Comparison of ENCODE assay signal across 25 cellular contexts in genomic region chr20:57612436-57612835, GRCh38. TPM values are rescaled to one million over a fixed set of nuclear protein-coding genes. Genes with fewer than 3 reads are reported as not detected.
DNase-seq lines count a peak whose midpoint lies in the region; ATAC-seq, FAIRE-seq and TF ChIP-seq lines count a peak whose summit lies in the region.
"Had no signal": no experiment of that assay in that cellular context is flagged by ENCODE, and none has a peak within 500 bp of the region (broad histone marks: within the 10 kb centered on the region; RNA-seq: fewer than 3 reads in every experiment).

No MANE protein-coding gene starts in this region.

- H3K27ac ChIP-seq in body of pancreas (peak overlapping the region in 3 of 4 donors; percentile 2 to 46 (median 40)), pancreas (peak overlapping the region in 1 of 4 donors; percentile 28), OCI-LY7 (ENCODE audit: low read depth, low read length, poor library complexity, severe bottlenecking) (no peak overlapping the region)
- H3K27ac ChIP-seq: A549 had no signal

- TF ChIP-seq POLR2A in body of pancreas (IDR thresholded peaks at IDR 0.05) = no peak

- H3K4me2 ChIP-seq in OCI-LY7 (ENCODE audit: low read length) = no peak overlapping the region
- H3K4me2 ChIP-seq: A549 had no signal

- intact Hi-C loops in body of pancreas (cut with DNase I) (no loop called here), pancreas (cut with DNase I) (no loop called here), OCI-LY7 (cut with micrococcal nuclease; ENCODE audit: unreplicated experiment) (no loop called here)

- POLR2A ChIA-PET in HEK293T (lab: Yijun Ruan, JAX) (no interaction called here), OCI-LY7 (lab: Charles Lee) (interaction anchor here (1.8 kb wide), 1 partner anchor 11 kb away, joined by 4 read pairs; no protein-coding TSS in a partner anchor)

- no peak for FAIRE-seq in pancreas (lab: Jason Lieb, UNC)
- FAIRE-seq: A549, GM19239, H1 had no signal

- H3K27me3 ChIP-seq in BE2C = peaks cover 6% of the 10 kb centered on the region
- H3K27me3 ChIP-seq in body of pancreas = no peaks in the 10 kb centered on the region
- H3K27me3 ChIP-seq in pancreas = no peaks in the 10 kb centered on the region

- DNase-seq in BE2C = peak; percentile 1
- DNase-seq in HEK293T (ENCODE audit: extremely low spot score) = no peak
- no peak for DNase-seq in body of pancreas
- peak; percentile 32 for DNase-seq in left lobe of liver (ENCODE audit: low spot score)
- no peak for DNase-seq in NCI-H1694 treated with DMSO at 0.1 percent for 48 hours (lab: John Stamatoyannopoulos, UW)
- no peak for DNase-seq in pancreas
- no peak for DNase-seq in OCI-LY7 (ENCODE audit: low spot score)
- no peak for DNase-seq in NCI-H2029 (lab: John Stamatoyannopoulos, UW)
- DNase-seq: CD4-positive, CD25-positive, alpha-beta regulatory T cell; EL; GF-D8; NCI-H1105; NCI-H146; NCI-H2081; NCI-H2171 treated with DMSO at 0.1 percent for 48 hours; NCI-H524 treated with DMSO at 0.1 percent for 48 hours; NCI-H82; OCI-M1 had no signal

- no peak overlapping the region for H2AFZ ChIP-seq in OCI-LY7 (ENCODE audit: low read length)

- TF ChIP-seq CTCF in BE2C (IDR thresholded peaks at IDR 0.05; ENCODE audit: low read depth, low read length) = no peak
- no peak for TF ChIP-seq CTCF in body of pancreas (IDR thresholded peaks at IDR 0.05)
- no peak for TF ChIP-seq CTCF in pancreas (IDR thresholded peaks at IDR 0.05)
- TF ChIP-seq CTCF in OCI-LY7 (conservative IDR thresholded peaks at IDR 0.05; ENCODE audit: low read length) = no peak

- no peaks in the 10 kb centered on the region for H3K9me2 ChIP-seq in OCI-LY7 (ENCODE audit: insufficient read depth, low read length)

- H3K4me3 ChIP-seq in BE2C (ENCODE audit: low read depth, low read length) (no peak overlapping the region), body of pancreas (no peak overlapping the region), pancreas (no peak overlapping the region), OCI-LY7 (ENCODE audit: low read depth, low read length, poor library complexity, severe bottlenecking) (no peak overlapping the region)
- H3K4me3 ChIP-seq: A549 had no signal

- no peaks in the 10 kb centered on the region; the same call in 1 of the 2 replicates for H4K20me1 ChIP-seq in OCI-LY7 (ENCODE audit: insufficient read depth, low read length)

- no peaks in the 10 kb centered on the region for H3K4me1 ChIP-seq in BE2C
- no peaks in the 10 kb centered on the region for H3K4me1 ChIP-seq in body of pancreas
- H3K4me1 ChIP-seq in pancreas = no peaks in the 10 kb centered on the region
- H3K4me1 ChIP-seq in OCI-LY7 (ENCODE audit: insufficient read depth, low read length, poor library complexity, severe bottlenecking) = peaks cover 11% of the 10 kb centered on the region
- H3K4me1 ChIP-seq: A549 had no signal

- 66 to 70% methylated on average over 7 of the region's 7 CpGs for WGBS in body of pancreas, 2 donors
- WGBS in pancreas, 2 donors = 68 to 74% methylated on average over 7 of the region's 7 CpGs

- H3K79me2 ChIP-seq in OCI-LY7 (ENCODE audit: insufficient read depth, low read depth, low read length) = no peaks in the 10 kb centered on the region

- CTCF ChIA-PET in HEK293T (lab: Yijun Ruan, JAX) (no interaction called here), OCI-LY7 (lab: Charles Lee; ENCODE audit: unreplicated experiment) (no interaction called here)

- ATAC-seq in body of pancreas (peak; percentile 17), left lobe of liver (no peak), pancreas (no peak)
- ATAC-seq: A549 had no signal

- BruUV-seq in OCI-LY7 (replicated peaks; lab: Mats Ljungman, UMichigan) = no TSS peak

- no peaks in the 10 kb centered on the region for H3K9me3 ChIP-seq in BE2C
- H3K9me3 ChIP-seq in body of pancreas = no peaks in the 10 kb centered on the region
- H3K9me3 ChIP-seq in pancreas = no peaks in the 10 kb centered on the region
- H3K9me3 ChIP-seq in OCI-LY7 (ENCODE audit: low read length) = no peaks in the 10 kb centered on the region
- H3K9me3 ChIP-seq: A549 had no signal

- H3K36me3 ChIP-seq in BE2C = no peaks in the 10 kb centered on the region
- H3K36me3 ChIP-seq in body of pancreas (replicated peaks in 1 of 2; ENCODE audit: insufficient read depth in 1 of 2, low read depth in 2 of 2) = no peaks in the 10 kb centered on the region
- no peaks in the 10 kb centered on the region for H3K36me3 ChIP-seq in pancreas
- H3K36me3 ChIP-seq in OCI-LY7 (ENCODE audit: insufficient read depth, low read length) = no peaks in the 10 kb centered on the region

TF ChIP-seq in HEK293T, 16 proteins besides CTCF, POLR2A, EP300 and RAD21:
- TF ChIP-seq, protein P1, sequence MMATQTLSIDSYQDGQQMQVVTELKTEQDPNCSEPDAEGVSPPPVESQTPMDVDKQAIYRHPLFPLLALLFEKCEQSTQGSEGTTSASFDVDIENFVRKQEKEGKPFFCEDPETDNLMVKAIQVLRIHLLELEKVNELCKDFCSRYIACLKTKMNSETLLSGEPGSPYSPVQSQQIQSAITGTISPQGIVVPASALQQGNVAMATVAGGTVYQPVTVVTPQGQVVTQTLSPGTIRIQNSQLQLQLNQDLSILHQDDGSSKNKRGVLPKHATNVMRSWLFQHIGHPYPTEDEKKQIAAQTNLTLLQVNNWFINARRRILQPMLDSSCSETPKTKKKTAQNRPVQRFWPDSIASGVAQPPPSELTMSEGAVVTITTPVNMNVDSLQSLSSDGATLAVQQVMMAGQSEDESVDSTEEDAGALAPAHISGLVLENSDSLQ (IDR thresholded peaks at IDR 0.05) = 0 out of 2 replicates have a peak, but pooled peaks have one; percentile 15
- TF ChIP-seq ELF4 (IDR thresholded peaks at IDR 0.05) = no peak

RNA-seq across cellular contexts. Expression of gene ZBP1, which starts 7.8 kb away (rescaled TPM):
- not detected for polyA plus RNA-seq in BE2C (2012; ENCODE audit: insufficient read depth, insufficient read length, low read depth)
- total RNA-seq in body of pancreas = under 1 TPM in 1 of 2 donors, not detected in 1; 0.26 TPM
- 0.08 TPM for total RNA-seq in left lobe of liver
- under 1 TPM in 3 of 6 donors, not detected in 3; 0.17 to 0.90 (median 0.24) TPM for total RNA-seq in pancreas
- polyA plus RNA-seq in pancreas = under 1 TPM; 0.09 to 0.15 TPM
- total RNA-seq in OCI-LY7 (2014; rRNA removed; shearing (Covaris generic)) = 1.7 and 3.7 TPM in 2 replicates
- total RNA-seq in OCI-LY7 (2022) = 1.5 and 2.0 TPM in 2 replicates
- total RNA-seq: H1, HT1080, Right ventricle myocardium superior, SK-MEL-5 had no signal
- polyA plus RNA-seq: BJ, H1 had no signal

RNA-seq across cellular contexts. Expression of gene PCK1, which starts 51.5 kb away (rescaled TPM):
- polyA plus RNA-seq in BE2C (2012; ENCODE audit: insufficient read depth, insufficient read length, low read depth) = not detected
- 10 to 100 TPM; 14.3 to 33.3 TPM for total RNA-seq in body of pancreas
- 1,004 TPM for total RNA-seq in left lobe of liver
- total RNA-seq in pancreas = 1 to 10 TPM in 1 of 6 donors, under 1 TPM in 5; 0.12 to 2.5 (median 0.47) TPM
- polyA plus RNA-seq in pancreas = 1 to 10 TPM in 1 of 2 donors, under 1 TPM in 1; 0.38 to 2.3 TPM
- 5.7 and 6.9 TPM in 2 replicates for total RNA-seq in OCI-LY7 (2014; rRNA removed; shearing (Covaris generic))
- total RNA-seq in OCI-LY7 (2022) = 13.0 and 13.4 TPM in 2 replicates
- total RNA-seq: CD4-positive, CD25-positive, alpha-beta regulatory T cell; H1; HT1080 had no signal
- polyA plus RNA-seq: BJ; CD4-positive, CD25-positive, alpha-beta regulatory T cell; H1 had no signal

Comparison
In these comparisons a context has a peak if more than half of its experiments do, and no peak if none do; other contexts are left out.
1. DNase-seq: peak in BE2C (single experiment) and left lobe of liver (single experiment); none in HEK293T (single experiment), body of pancreas (0 of 4), NCI-H1694 treated with DMSO at 0.1 percent for 48 hours (single experiment), pancreas (0 of 6), OCI-LY7 (single experiment) and NCI-H2029 (single experiment).
2. RNA of gene PCK1, which starts 51.5 kb away (total RNA-seq): 1,004 TPM in left lobe of liver (single experiment); 14.3 to 33.3 TPM in body of pancreas, 5.7 to 13.4 TPM in OCI-LY7 and 0.12 to 2.5 TPM in pancreas; every median in the first group is over 10 times any median in the second.